In genomic region chr5:138603521-138603920, GRCh38 we compare ENCODE assay signal across 2 cellular contexts.
TF ChIP-seq lines count a peak whose summit lies in the region.

No MANE protein-coding gene starts in this region.

TF ChIP-seq in GM23338, 12 proteins besides CTCF, POLR2A, EP300 and RAD21 (continued from another document):
- TF ChIP-seq, protein P1, sequence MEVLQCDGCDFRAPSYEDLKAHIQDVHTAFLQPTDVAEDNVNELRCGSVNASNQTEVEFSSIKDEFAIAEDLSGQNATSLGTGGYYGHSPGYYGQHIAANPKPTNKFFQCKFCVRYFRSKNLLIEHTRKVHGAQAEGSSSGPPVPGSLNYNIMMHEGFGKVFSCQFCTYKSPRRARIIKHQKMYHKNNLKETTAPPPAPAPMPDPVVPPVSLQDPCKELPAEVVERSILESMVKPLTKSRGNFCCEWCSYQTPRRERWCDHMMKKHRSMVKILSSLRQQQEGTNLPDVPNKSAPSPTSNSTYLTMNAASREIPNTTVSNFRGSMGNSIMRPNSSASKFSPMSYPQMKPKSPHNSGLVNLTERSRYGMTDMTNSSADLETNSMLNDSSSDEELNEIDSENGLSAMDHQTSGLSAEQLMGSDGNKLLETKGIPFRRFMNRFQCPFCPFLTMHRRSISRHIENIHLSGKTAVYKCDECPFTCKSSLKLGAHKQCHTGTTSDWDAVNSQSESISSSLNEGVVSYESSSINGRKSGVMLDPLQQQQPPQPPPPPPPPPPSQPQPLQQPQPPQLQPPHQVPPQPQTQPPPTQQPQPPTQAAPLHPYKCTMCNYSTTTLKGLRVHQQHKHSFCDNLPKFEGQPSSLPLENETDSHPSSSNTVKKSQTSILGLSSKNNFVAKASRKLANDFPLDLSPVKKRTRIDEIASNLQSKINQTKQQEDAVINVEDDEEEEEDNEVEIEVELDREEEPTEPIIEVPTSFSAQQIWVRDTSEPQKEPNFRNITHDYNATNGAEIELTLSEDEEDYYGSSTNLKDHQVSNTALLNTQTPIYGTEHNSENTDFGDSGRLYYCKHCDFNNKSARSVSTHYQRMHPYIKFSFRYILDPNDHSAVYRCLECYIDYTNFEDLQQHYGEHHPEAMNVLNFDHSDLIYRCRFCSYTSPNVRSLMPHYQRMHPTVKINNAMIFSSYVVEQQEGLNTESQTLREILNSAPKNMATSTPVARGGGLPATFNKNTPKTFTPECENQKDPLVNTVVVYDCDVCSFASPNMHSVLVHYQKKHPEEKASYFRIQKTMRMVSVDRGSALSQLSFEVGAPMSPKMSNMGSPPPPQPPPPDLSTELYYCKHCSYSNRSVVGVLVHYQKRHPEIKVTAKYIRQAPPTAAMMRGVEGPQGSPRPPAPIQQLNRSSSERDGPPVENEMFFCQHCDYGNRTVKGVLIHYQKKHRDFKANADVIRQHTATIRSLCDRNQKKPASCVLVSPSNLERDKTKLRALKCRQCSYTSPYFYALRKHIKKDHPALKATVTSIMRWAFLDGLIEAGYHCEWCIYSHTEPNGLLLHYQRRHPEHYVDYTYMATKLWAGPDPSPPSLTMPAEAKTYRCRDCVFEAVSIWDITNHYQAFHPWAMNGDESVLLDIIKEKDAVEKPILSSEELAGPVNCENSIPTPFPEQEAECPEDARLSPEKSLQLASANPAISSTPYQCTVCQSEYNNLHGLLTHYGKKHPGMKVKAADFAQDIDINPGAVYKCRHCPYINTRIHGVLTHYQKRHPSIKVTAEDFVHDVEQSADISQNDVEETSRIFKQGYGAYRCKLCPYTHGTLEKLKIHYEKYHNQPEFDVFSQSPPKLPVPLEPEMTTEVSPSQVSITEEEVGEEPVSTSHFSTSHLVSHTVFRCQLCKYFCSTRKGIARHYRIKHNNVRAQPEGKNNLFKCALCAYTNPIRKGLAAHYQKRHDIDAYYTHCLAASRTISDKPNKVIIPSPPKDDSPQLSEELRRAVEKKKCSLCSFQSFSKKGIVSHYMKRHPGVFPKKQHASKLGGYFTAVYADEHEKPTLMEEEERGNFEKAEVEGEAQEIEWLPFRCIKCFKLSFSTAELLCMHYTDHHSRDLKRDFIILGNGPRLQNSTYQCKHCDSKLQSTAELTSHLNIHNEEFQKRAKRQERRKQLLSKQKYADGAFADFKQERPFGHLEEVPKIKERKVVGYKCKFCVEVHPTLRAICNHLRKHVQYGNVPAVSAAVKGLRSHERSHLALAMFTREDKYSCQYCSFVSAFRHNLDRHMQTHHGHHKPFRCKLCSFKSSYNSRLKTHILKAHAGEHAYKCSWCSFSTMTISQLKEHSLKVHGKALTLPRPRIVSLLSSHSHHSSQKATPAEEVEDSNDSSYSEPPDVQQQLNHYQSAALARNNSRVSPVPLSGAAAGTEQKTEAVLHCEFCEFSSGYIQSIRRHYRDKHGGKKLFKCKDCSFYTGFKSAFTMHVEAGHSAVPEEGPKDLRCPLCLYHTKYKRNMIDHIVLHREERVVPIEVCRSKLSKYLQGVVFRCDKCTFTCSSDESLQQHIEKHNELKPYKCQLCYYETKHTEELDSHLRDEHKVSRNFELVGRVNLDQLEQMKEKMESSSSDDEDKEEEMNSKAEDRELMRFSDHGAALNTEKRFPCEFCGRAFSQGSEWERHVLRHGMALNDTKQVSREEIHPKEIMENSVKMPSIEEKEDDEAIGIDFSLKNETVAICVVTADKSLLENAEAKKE (CRISPR knock-in tag; IDR thresholded peaks at IDR 0.05), result no peak
- no peak for TF ChIP-seq ZNF331 (CRISPR knock-in tag; IDR thresholded peaks at IDR 0.05; ENCODE audit: low read depth)
- TF ChIP-seq ZNF114 (CRISPR knock-in tag; IDR thresholded peaks at IDR 0.05), result no peak
- no peak for TF ChIP-seq EZH2 (IDR thresholded peaks at IDR 0.05; ENCODE audit: low read depth, unreplicated experiment)
- TF ChIP-seq STAT1 (IDR thresholded peaks at IDR 0.05; ENCODE audit: unreplicated experiment), result no peak
- TF ChIP-seq, protein P2, sequence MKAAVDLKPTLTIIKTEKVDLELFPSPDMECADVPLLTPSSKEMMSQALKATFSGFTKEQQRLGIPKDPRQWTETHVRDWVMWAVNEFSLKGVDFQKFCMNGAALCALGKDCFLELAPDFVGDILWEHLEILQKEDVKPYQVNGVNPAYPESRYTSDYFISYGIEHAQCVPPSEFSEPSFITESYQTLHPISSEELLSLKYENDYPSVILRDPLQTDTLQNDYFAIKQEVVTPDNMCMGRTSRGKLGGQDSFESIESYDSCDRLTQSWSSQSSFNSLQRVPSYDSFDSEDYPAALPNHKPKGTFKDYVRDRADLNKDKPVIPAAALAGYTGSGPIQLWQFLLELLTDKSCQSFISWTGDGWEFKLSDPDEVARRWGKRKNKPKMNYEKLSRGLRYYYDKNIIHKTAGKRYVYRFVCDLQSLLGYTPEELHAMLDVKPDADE (IDR thresholded peaks at IDR 0.05), result no peak
- TF ChIP-seq JUNB (IDR thresholded peaks at IDR 0.05; ENCODE audit: unreplicated experiment), result no peak
- TF ChIP-seq NANOG (IDR thresholded peaks at IDR 0.05; ENCODE audit: borderline replicate concordance), result no peak

TF ChIP-seq in WTC11, 78 proteins besides CTCF, POLR2A, EP300 and RAD21 (continued from another document):
- TF ChIP-seq AFF4 (CRISPR knock-in tag; IDR thresholded peaks at IDR 0.05; ENCODE audit: borderline replicate concordance) (no peak), PREB (CRISPR knock-in tag; IDR thresholded peaks at IDR 0.05; ENCODE audit: borderline replicate concordance) (no peak), ZNF138 (CRISPR knock-in tag; conservative IDR thresholded peaks at IDR 0.05) (no peak), GABPB1 (CRISPR knock-in tag; IDR thresholded peaks at IDR 0.05) (no peak), FOXP1 (CRISPR knock-in tag; IDR thresholded peaks at IDR 0.05; ENCODE audit: borderline replicate concordance) (no peak), SOX15 (CRISPR knock-in tag; IDR thresholded peaks at IDR 0.05) (no peak), TP53 (CRISPR knock-in tag; IDR thresholded peaks at IDR 0.05) (no peak), EMX1 (CRISPR knock-in tag; IDR thresholded peaks at IDR 0.05) (no peak), ZNF532 (CRISPR knock-in tag; IDR thresholded peaks at IDR 0.05; ENCODE audit: borderline replicate concordance) (no peak), RELA (CRISPR knock-in tag; IDR thresholded peaks at IDR 0.05; ENCODE audit: borderline replicate concordance) (no peak), FOXP4 (CRISPR knock-in tag; IDR thresholded peaks at IDR 0.05) (no peak), MAX (CRISPR knock-in tag; IDR thresholded peaks at IDR 0.05) (no peak)
- TF ChIP-seq, protein P3, sequence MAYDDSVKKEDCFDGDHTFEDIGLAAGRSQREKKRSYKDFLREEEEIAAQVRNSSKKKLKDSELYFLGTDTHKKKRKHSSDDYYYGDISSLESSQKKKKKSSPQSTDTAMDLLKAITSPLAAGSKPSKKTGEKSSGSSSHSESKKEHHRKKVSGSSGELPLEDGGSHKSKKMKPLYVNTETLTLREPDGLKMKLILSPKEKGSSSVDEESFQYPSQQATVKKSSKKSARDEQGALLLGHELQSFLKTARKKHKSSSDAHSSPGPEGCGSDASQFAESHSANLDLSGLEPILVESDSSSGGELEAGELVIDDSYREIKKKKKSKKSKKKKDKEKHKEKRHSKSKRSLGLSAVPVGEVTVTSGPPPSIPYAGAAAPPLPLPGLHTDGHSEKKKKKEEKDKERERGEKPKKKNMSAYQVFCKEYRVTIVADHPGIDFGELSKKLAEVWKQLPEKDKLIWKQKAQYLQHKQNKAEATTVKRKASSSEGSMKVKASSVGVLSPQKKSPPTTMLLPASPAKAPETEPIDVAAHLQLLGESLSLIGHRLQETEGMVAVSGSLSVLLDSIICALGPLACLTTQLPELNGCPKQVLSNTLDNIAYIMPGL (CRISPR knock-in tag; IDR thresholded peaks at IDR 0.05), result no peak
TF ChIP-seq in WTC11: peak in this region for 0.
